Comparison of ENCODE assay signal across 27 cellular contexts in genomic region chr2:133414486-133415209, GRCh38.
DNase-seq lines count a peak whose midpoint lies in the region; ATAC-seq, FAIRE-seq and TF ChIP-seq lines count a peak whose summit lies in the region.
"Had no signal": no experiment of that assay in that cellular context is flagged by ENCODE, and none has a peak within 500 bp of the region (broad histone marks: within the 10 kb centered on the region; RNA-seq: fewer than 3 reads in every experiment).

No MANE protein-coding gene starts in this region.

- H4K8ac ChIP-seq in IMR-90 (ENCODE audit: low read depth in 2 of 2, low read length in 2 of 2), result no peak overlapping the region

- TF ChIP-seq POLR2A in IMR-90 (IDR thresholded peaks at IDR 0.05; ENCODE audit: low read depth, low read length) (no peak), HepG2 (IDR thresholded peaks at IDR 0.05; ENCODE audit: insufficient read depth in 1 of 2, low read depth in 2 of 2, low read length in 2 of 2) (no peak)

- TF ChIP-seq RAD21 in IMR-90 (IDR thresholded peaks at IDR 0.05; ENCODE audit: low read length) (no peak), HepG2 (CRISPR knock-in tag; IDR thresholded peaks at IDR 0.05) (no peak)

- H3K36me3 Mint-ChIP-seq in T-helper 17 cell (ENCODE audit: low read depth), result no peaks in the 10 kb centered on the region
- H3K36me3 Mint-ChIP-seq: activated naive CD4-positive, alpha-beta T cell treated with anti-CD3 and anti-CD28 coated beads, Interleukin-2, amount 50 U/mL, for 72 hours; naive thymus-derived CD8-positive, alpha-beta T cell had no signal

- H3K9me1 ChIP-seq in IMR-90 (ENCODE audit: insufficient read depth, low read length), result peaks cover 10% of the 10 kb centered on the region

- H3K4me1 Mint-ChIP-seq in T-helper 17 cell, result no peaks in the 10 kb centered on the region
- H3K4me1 Mint-ChIP-seq: naive thymus-derived CD8-positive, alpha-beta T cell had no signal

- POLR2A ChIA-PET in IMR-90 (lab: Charles Lee; ENCODE audit: unreplicated experiment), result no interaction called here
- POLR2A ChIA-PET in HepG2 (lab: Yijun Ruan, JAX), result no interaction called here

- ATAC-seq in IMR-90 (ENCODE audit: low read depth) (peak; percentile 77), HepG2 (peak; percentile 72), GM18498 (IDR thresholded peaks at IDR 0.05; ENCODE audit: unreplicated experiment) (no peak), T-helper 17 cell (no peak)
- ATAC-seq: activated CD8-positive, alpha-beta T cell treated with anti-CD3 and anti-CD28 coated beads, Interleukin-2, amount 10 ng/mL, durations not matched to agents 7 days and 5 days; activated naive CD4-positive, alpha-beta T cell treated with anti-CD3 and anti-CD28 coated beads, Interleukin-2, amount 50 U/mL, for 72 hours; gastrocnemius medialis; left lung; naive thymus-derived CD8-positive, alpha-beta T cell; stimulated activated naive CD8-positive, alpha-beta T cell treated with anti-CD3 and anti-CD28 coated beads, Interleukin-15, Interleukin-2, amounts not matched to agents 100 U/mL and 50 U/mL, for 24 hours had no signal

- H2AK5ac ChIP-seq in IMR-90 (ENCODE audit: low read depth, low read length), result peak overlapping the region; percentile 40

- no peaks in the 10 kb centered on the region for H3K79me2 ChIP-seq in HepG2 (ENCODE audit: insufficient read depth, low read length)

- 0 out of 2 replicates have a peak overlapping the region, but pooled peaks have one; percentile 24 for H2BK20ac ChIP-seq in IMR-90 (ENCODE audit: low read depth, low read length)

- H3K4ac ChIP-seq in IMR-90 (ENCODE audit: low read depth, low read length), result peak overlapping the region; percentile 66

- H2BK5ac ChIP-seq in IMR-90 (ENCODE audit: low read depth, low read length, poor library complexity, severe bottlenecking), result no peak overlapping the region

- H3K79me1 ChIP-seq in IMR-90 (ENCODE audit: low read depth in 1 of 2, low read length in 2 of 2), result 0 out of 4 replicates have a peak, but pooled peaks cover 0 to 6% of the 10 kb centered on the region in 2 experiments

- in situ Hi-C loops in IMR-90 (cut with MboI; ENCODE audit: low sequenced_read_pairs), result no loop called here
- in situ Hi-C loops in HepG2 (cut with HindIII; ENCODE audit: extremely low pct_ligation_motif_present, low pct_unique_long_range_greater_than_20kb), result no loop called here

- H2BK120ac ChIP-seq in IMR-90 (ENCODE audit: low read depth, low read length), result 0 out of 2 replicates have a peak overlapping the region, but pooled peaks have one; percentile 18

- H3K27me3 ChIP-seq in IMR-90 (ENCODE audit: control insufficient read depth, insufficient read depth, low read length) (no peaks in the 10 kb centered on the region), HepG2 (ENCODE audit: control insufficient read depth in 1 of 2, insufficient read depth in 2 of 2, low read length in 2 of 2) (no peaks in the 10 kb centered on the region)
- H3K27me3 ChIP-seq: gastrocnemius medialis, left lung, MG63, testis had no signal

- no peak overlapping the region for H3K56ac ChIP-seq in IMR-90 (ENCODE audit: extremely low read depth, insufficient read depth, low read length)

- no peak for TF ChIP-seq EP300 in HepG2 (IDR thresholded peaks at IDR 0.05; ENCODE audit: low read depth in 2 of 2, low read length in 2 of 2)
- no peak for TF ChIP-seq EP300 in HepG2 (CRISPR knock-in tag; IDR thresholded peaks at IDR 0.05; ENCODE audit: borderline replicate concordance)

- H3K4me2 ChIP-seq in IMR-90 (ENCODE audit: low read depth, low read length) (no peak overlapping the region), HepG2 (ENCODE audit: low read depth, low read length) (no peak overlapping the region)

- dilution Hi-C loops in IMR-90 (cut with HindIII; ENCODE audit: low sequenced_read_pairs, unreplicated experiment), result no loop called here

- no peak for FAIRE-seq in HepG2 (lab: Jason Lieb, UNC)
- FAIRE-seq: H54, urothelium cell line had no signal

- H3K9me3 ChIP-seq in IMR-90 (ENCODE audit: control insufficient read depth, insufficient read depth, low read length) (no peaks in the 10 kb centered on the region), HepG2 (ENCODE audit: low read length) (no peaks in the 10 kb centered on the region), T-helper 17 cell (ENCODE audit: control insufficient read depth, low read length, poor library complexity, severe bottlenecking) (no peaks in the 10 kb centered on the region)
- H3K9me3 ChIP-seq: gastrocnemius medialis, left lung, MG63, prostate gland, testis had no signal

- CTCF ChIA-PET in IMR-90 (lab: Yijun Ruan, JAX) (no interaction called here), HepG2 (lab: Yijun Ruan, JAX; ENCODE audit: low intra/inter-chr PET ratio, low total read pairs) (no interaction called here)

- H3K27ac ChIP-seq in IMR-90 (ENCODE audit: insufficient read depth, low read length) (no peak overlapping the region), HepG2 (ENCODE audit: extremely low read length, insufficient read depth, low read length) (no peak overlapping the region)
- H3K27ac ChIP-seq: gastrocnemius medialis, left lung, prostate gland, testis had no signal

- BruUV-seq in IMR-90 (replicated peaks; lab: Mats Ljungman, UMichigan) (no TSS peak), HepG2 (replicated peaks; lab: Mats Ljungman, UMichigan) (no TSS peak)

- H2AFZ ChIP-seq in IMR-90 (replicated peaks; ENCODE audit: low read length, poor library complexity) (no peak overlapping the region), HepG2 (ENCODE audit: low read length) (no peak overlapping the region)

- no peak overlapping the region for H2BK15ac ChIP-seq in IMR-90 (ENCODE audit: low read depth, low read length)

- WGBS in IMR-90 (ENCODE audit: extremely low coverage in 2 of 2, insufficient read length in 1 of 2), 2 experiments, result 91% methylated on average over 4 of the region's 6 CpGs; no CpG with 5 or more reads in 1 of the 2 experiments
- 32% methylated on average over 6 of the region's 6 CpGs for WGBS in HepG2 (ENCODE audit: low lambda C conversion rate)

- H3K14ac ChIP-seq in IMR-90 (replicated peaks; ENCODE audit: low read depth, low read length), result no peak overlapping the region

- no peak overlapping the region for H2AK9ac ChIP-seq in IMR-90 (replicated peaks; ENCODE audit: low read depth, low read length, poor library complexity)

- no peak overlapping the region for H3K4me3 ChIP-seq in IMR-90 (ENCODE audit: insufficient read depth, low read depth, low read length)
- no peak overlapping the region for H3K4me3 ChIP-seq in cardiac fibroblast (replicated peaks in 1 of 2; ENCODE audit: low read depth in 2 of 2, low read length in 2 of 2)
- H3K4me3 ChIP-seq in HepG2 (replicated peaks in 1 of 3; ENCODE audit: insufficient read depth in 1 of 3, low read depth in 2 of 3, low read length in 3 of 3), result no peak overlapping the region
- H3K4me3 ChIP-seq: gastrocnemius medialis, left lung, MG63, prostate gland, testis had no signal

- no peak for TF ChIP-seq CTCF in IMR-90 (conservative IDR thresholded peaks at IDR 0.05; ENCODE audit: low read depth, low read length)
- no peak for TF ChIP-seq CTCF in cardiac fibroblast (IDR thresholded peaks at IDR 0.05; ENCODE audit: low read depth, low read length)
- TF ChIP-seq CTCF in HepG2 (CRISPR knock-in tag; IDR thresholded peaks at IDR 0.05), result no peak

- no peak overlapping the region for H4K5ac ChIP-seq in IMR-90 (ENCODE audit: low read depth, low read length)

- no peak overlapping the region for H3K4me3 Mint-ChIP-seq in T-helper 17 cell
- H3K4me3 Mint-ChIP-seq: activated CD8-positive, alpha-beta T cell treated with anti-CD3 and anti-CD28 coated beads, Interleukin-2, amount 10 ng/mL, durations not matched to agents 7 days and 5 days; naive thymus-derived CD8-positive, alpha-beta T cell had no signal

- intact Hi-C loops in IMR-90 (cut with micrococcal nuclease), result loop anchor here (10.0 kb wide), 1 partner anchor 370 kb away; no protein-coding TSS in a partner anchor
- intact Hi-C loops in HepG2 (cut with micrococcal nuclease; ENCODE audit: unreplicated experiment), result no loop called here

- no peak overlapping the region for H3K27ac Mint-ChIP-seq in T-helper 17 cell
- H3K27ac Mint-ChIP-seq: activated CD8-positive, alpha-beta T cell treated with anti-CD3 and anti-CD28 coated beads, Interleukin-2, amount 10 ng/mL, durations not matched to agents 7 days and 5 days; activated naive CD4-positive, alpha-beta T cell treated with anti-CD3 and anti-CD28 coated beads, Interleukin-2, amount 50 U/mL, for 72 hours had no signal

- no peak overlapping the region for H3K18ac ChIP-seq in IMR-90 (ENCODE audit: low read depth, low read length)

- no peak overlapping the region for H4K91ac ChIP-seq in IMR-90 (ENCODE audit: insufficient read depth, low read depth, low read length)

- H3K4me1 ChIP-seq in IMR-90 (ENCODE audit: control insufficient read depth, insufficient read depth, low read length), result peaks cover 10% of the 10 kb centered on the region
- H3K4me1 ChIP-seq in HepG2 (ENCODE audit: insufficient read depth, low read length), result 0 out of 2 replicates have a peak, but pooled peaks cover 4% of the 10 kb centered on the region
- H3K4me1 ChIP-seq: gastrocnemius medialis, left lung, prostate gland had no signal

- no peaks in the 10 kb centered on the region for H3K36me3 ChIP-seq in IMR-90 (ENCODE audit: control insufficient read depth, insufficient read depth, low read length)
- no peaks in the 10 kb centered on the region for H3K36me3 ChIP-seq in HepG2 (replicated peaks in 1 of 2; ENCODE audit: control insufficient read depth in 1 of 2, insufficient read depth in 2 of 2, low read length in 2 of 2)
- H3K36me3 ChIP-seq: gastrocnemius medialis, left lung, MG63, prostate gland had no signal

- peaks cover 6% of the 10 kb centered on the region for H3K27me3 Mint-ChIP-seq in T-helper 17 cell

- no peak overlapping the region for H3K23ac ChIP-seq in IMR-90 (ENCODE audit: low read depth, low read length)

- DNase-seq in AG20443 (ENCODE audit: low spot score) (peak; percentile 30), IMR-90 (peak; percentile 82), cardiac fibroblast (ENCODE audit: low read depth in 2 of 2) (peak; percentile 7 to 52), HepG2 (ENCODE audit: low spot score) (no peak), NCI-H2227 (lab: John Stamatoyannopoulos, UW; ENCODE audit: unreplicated experiment) (no peak), DMS53 treated with DMSO at 0.1 percent for 48 hours (lab: John Stamatoyannopoulos, UW; ENCODE audit: unreplicated experiment) (no peak), T-helper 17 cell (no peak)
- DNase-seq: activated CD8-positive, alpha-beta T cell treated with anti-CD3 and anti-CD28 coated beads, Interleukin-2, amount 10 ng/mL, durations not matched to agents 7 days and 5 days; activated T-cell treated with anti-CD3 and anti-CD28 coated beads for 4 hours; aorta; effector CD4-positive, alpha-beta T cell; gastrocnemius medialis; hippocampal formation; left lung; MG63; midbrain; naive thymus-derived CD8-positive, alpha-beta T cell; NCI-H1417; NCI-H2081 treated with DMSO at 0.1 percent for 48 hours; NCI-H446 treated with DMSO at 0.1 percent for 48 hours; stimulated activated naive CD8-positive, alpha-beta T cell treated with anti-CD3 and anti-CD28 coated beads, Interleukin-15, Interleukin-2, amounts not matched to agents 100 U/mL and 50 U/mL, for 24 hours; testis had no signal

- H3K9ac ChIP-seq in IMR-90 (ENCODE audit: low read depth, low read length) (no peak overlapping the region), HepG2 (ENCODE audit: insufficient read depth, low read depth, low read length) (no peak overlapping the region)

- H4K20me1 ChIP-seq in IMR-90 (ENCODE audit: insufficient read depth, low read length), result no peaks in the 10 kb centered on the region
- H4K20me1 ChIP-seq in HepG2 (ENCODE audit: insufficient read depth, low read length), result no peaks in the 10 kb centered on the region

Comparison
In these comparisons a context has a peak if more than half of its experiments do, and no peak if none do; other contexts are left out.
1. DNase-seq: peak in AG20443 (single experiment), IMR-90 (single experiment) and cardiac fibroblast (2 of 2); none in HepG2 (single experiment), NCI-H2227 (single experiment), DMS53 treated with DMSO at 0.1 percent for 48 hours (single experiment) and T-helper 17 cell (0 of 3).
2. ATAC-seq: peak in IMR-90 (single experiment) and HepG2 (single experiment); none in GM18498 (single experiment) and T-helper 17 cell (single experiment).